ENCODE assay signal across 28 cellular contexts in the genomic region with DNA sequence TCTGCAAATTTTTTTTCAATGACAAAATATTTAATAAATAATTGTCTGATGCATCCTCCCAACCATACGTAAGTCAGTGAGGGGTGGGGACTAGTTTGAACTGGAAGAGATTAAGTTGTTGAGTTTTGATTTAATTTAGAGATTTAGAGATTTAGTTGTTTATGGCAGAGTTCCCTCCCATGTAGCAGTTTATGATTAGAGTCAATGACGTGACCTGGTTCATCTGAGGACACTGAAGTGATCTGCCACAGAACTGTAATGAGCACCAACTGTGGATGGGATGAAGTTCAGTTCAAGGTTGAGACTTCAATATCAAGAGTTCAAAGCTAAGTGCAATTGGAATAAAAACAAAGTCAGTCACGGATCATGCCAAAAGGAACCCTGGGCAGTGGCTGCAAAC.
"Had no signal": no experiment of that assay in that cellular context is flagged by ENCODE, and none has a peak within 500 bp of the region (broad histone marks: within the 10 kb centered on the region; RNA-seq: fewer than 3 reads in every experiment).

No MANE protein-coding gene starts in this region.

- ATAC-seq: activated CD4-positive, CD25-positive, alpha-beta regulatory T cell treated with anti-CD3 and anti-CD28 coated beads, Interleukin-2, amount 50 U/mL, for 24 hours; activated CD8-positive, alpha-beta T cell treated with anti-CD3 and anti-CD28 coated beads for 36 hours; activated T-cell treated with anti-CD3 and anti-CD28 coated beads, Interleukin-2, amount 50 U/mL, for 4 hours; activated T-helper 17 cell treated with anti-CD3 and anti-CD28 coated beads, Interleukin-2, amount 50 U/mL, for 72 hours; esophagus mucosa; foreskin keratinocyte; gastrocnemius medialis; T-helper 17 cell had no signal

- H3K27ac ChIP-seq: brain microvascular endothelial cell, coronary artery, dorsolateral prefrontal cortex, foreskin keratinocyte, gastrocnemius medialis, WERI-Rb-1 had no signal

- H3K27me3 ChIP-seq: brain microvascular endothelial cell, dorsolateral prefrontal cortex, foreskin keratinocyte, gastrocnemius medialis had no signal

- DNase-seq: activated B cell treated with CpG ODN at 0.5 μM for 24 hours; activated CD4-positive, alpha-beta T cell treated with anti-CD3 and anti-CD28 coated beads for 48 hours; activated CD4-positive, alpha-beta T cell treated with anti-CD3 and anti-CD28 coated beads, Interleukin-2, amount 50 U/mL, for 1 hour; activated CD4-positive, alpha-beta T cell treated with anti-CD3 and anti-CD28 coated beads, Interleukin-2, amount 50 U/mL, for 48 hours; activated CD8-positive, alpha-beta memory T cell treated with anti-CD3 and anti-CD28 coated beads for 24 hours; activated CD8-positive, alpha-beta T cell treated with anti-CD3 and anti-CD28 coated beads for 36 hours; activated effector memory CD4-positive, alpha-beta T cell treated with Interleukin-2 at 50 U/mL for 16 hours; activated gamma-delta T cell treated with Interleukin-2 at 50 U/mL for 16 hours; activated naive CD4-positive, alpha-beta T cell treated with anti-CD3 and anti-CD28 coated beads, Interleukin-2, amount 50 U/mL, for 16 hours; activated naive CD4-positive, alpha-beta T cell treated with Interleukin-2 at 50 U/mL for 16 hours; activated T-cell treated with anti-CD3 and anti-CD28 coated beads, Interleukin-2, amount 50 U/mL, for 4 hours; amniotic stem cell; anterior cingulate cortex; brain microvascular endothelial cell; dorsolateral prefrontal cortex; effector memory CD4-positive, alpha-beta T cell; endodermal cell; foreskin keratinocyte; gastrocnemius medialis; glutamatergic neuron; T-helper 1 cell; T-helper 17 cell; T1000; WERI-Rb-1 had no signal

- H3K4me3 ChIP-seq: coronary artery, dorsolateral prefrontal cortex, gastrocnemius medialis had no signal

- H3K9me3 ChIP-seq: gastrocnemius medialis had no signal

- H3K36me3 ChIP-seq: brain microvascular endothelial cell, gastrocnemius medialis, WERI-Rb-1 had no signal

- H3K4me1 ChIP-seq: foreskin keratinocyte, gastrocnemius medialis had no signal
